11 cellular contexts compared by ENCODE assay signal in genomic region chr1:165884009-165884689, GRCh38. TPM values are rescaled to one million over a fixed set of nuclear protein-coding genes. Genes with fewer than 3 reads are reported as not detected.
DNase-seq lines count a peak whose midpoint lies in the region; ATAC-seq and TF ChIP-seq lines count a peak whose summit lies in the region.
"Had no signal": no experiment of that assay in that cellular context is flagged by ENCODE, and none has a peak within 500 bp of the region (broad histone marks: within the 10 kb centered on the region; RNA-seq: fewer than 3 reads in every experiment).

No MANE protein-coding gene starts in this region.

- WGBS in body of pancreas, 2 donors: 61 to 70% methylated on average over 9 of the region's 9 CpGs
- no CpG with 5 or more reads among the region's 9 CpGs for WGBS in mesendoderm (ENCODE audit: extremely low coverage, insufficient coverage, low lambda C conversion rate)

- no peak overlapping the region for H2BK5ac ChIP-seq in mesendoderm (ENCODE audit: low read length)

- no peak for TF ChIP-seq POLR2A in body of pancreas (IDR thresholded peaks at IDR 0.05)

- H4K5ac ChIP-seq in mesendoderm (ENCODE audit: low read length): no peak overlapping the region

- no peak overlapping the region for H3K4ac ChIP-seq in mesendoderm (ENCODE audit: low read depth, low read length)

- H3K4me2 ChIP-seq in mesendoderm (ENCODE audit: low read length): no peak overlapping the region

- H3K56ac ChIP-seq in mesendoderm (ENCODE audit: low read length): peak overlapping the region; percentile 40

- DNase-seq in stimulated activated naive CD8-positive, alpha-beta T cell treated with anti-CD3 and anti-CD28 coated beads, Interleukin-15, Interleukin-2, amounts not matched to agents 100 U/mL and 50 U/mL, for 24 hours: no peak
- DNase-seq in body of pancreas (no peak), mesendoderm (peak; percentile 65), NCI-H446 treated with DMSO at 0.1 percent for 48 hours (lab: John Stamatoyannopoulos, UW) (no peak)
- DNase-seq in effector memory CD8-positive, alpha-beta T cell: no peak
- DNase-seq: activated CD8-positive, alpha-beta memory T cell treated with anti-CD3 and anti-CD28 coated beads, Interleukin-2, amount 50 U/mL, for 4 hours; H7 had no signal

- no peak for ATAC-seq in stimulated activated naive CD8-positive, alpha-beta T cell treated with anti-CD3 and anti-CD28 coated beads, Interleukin-15, Interleukin-2, amounts not matched to agents 100 U/mL and 50 U/mL, for 24 hours
- ATAC-seq in body of pancreas (peak; percentile 16), GM21528 (IDR thresholded peaks at IDR 0.05; ENCODE audit: low FRiP score, unreplicated experiment) (no peak), HG03442 (IDR thresholded peaks at IDR 0.05; ENCODE audit: unreplicated experiment) (no peak)
- ATAC-seq in effector memory CD8-positive, alpha-beta T cell (replicated peaks): no peak

- no peak overlapping the region for H3K4me3 Mint-ChIP-seq in stimulated activated naive CD8-positive, alpha-beta T cell treated with anti-CD3 and anti-CD28 coated beads, Interleukin-15, Interleukin-2, amounts not matched to agents 100 ng/mL and 50 ng/mL, for 24 hours
- H3K4me3 Mint-ChIP-seq in effector memory CD8-positive, alpha-beta T cell: no peak overlapping the region

- H3K9me3 ChIP-seq in body of pancreas: no peaks in the 10 kb centered on the region
- H3K9me3 ChIP-seq: adrenal gland had no signal

- H3K36me3 Mint-ChIP-seq in stimulated activated naive CD8-positive, alpha-beta T cell treated with anti-CD3 and anti-CD28 coated beads, Interleukin-15, Interleukin-2, amounts not matched to agents 100 ng/mL and 50 ng/mL, for 24 hours (ENCODE audit: low read depth): peaks cover 18% of the 10 kb centered on the region
- no peaks in the 10 kb centered on the region for H3K36me3 Mint-ChIP-seq in effector memory CD8-positive, alpha-beta T cell (ENCODE audit: insufficient read depth)

- H3K18ac ChIP-seq in mesendoderm (ENCODE audit: low read length): no peak overlapping the region

- H3K9me3 Mint-ChIP-seq in stimulated activated naive CD8-positive, alpha-beta T cell treated with anti-CD3 and anti-CD28 coated beads, Interleukin-15, Interleukin-2, amounts not matched to agents 100 ng/mL and 50 ng/mL, for 24 hours: no peaks in the 10 kb centered on the region
- no peaks in the 10 kb centered on the region for H3K9me3 Mint-ChIP-seq in effector memory CD8-positive, alpha-beta T cell

- H2BK15ac ChIP-seq in mesendoderm (replicated peaks; ENCODE audit: low read depth): no peak overlapping the region

- peaks cover 47% of the 10 kb centered on the region for H3K4me1 ChIP-seq in body of pancreas
- peaks cover 6% of the 10 kb centered on the region for H3K4me1 ChIP-seq in mesendoderm (ENCODE audit: control insufficient read depth, low read depth, low read length)

- no peak overlapping the region for H2AK5ac ChIP-seq in mesendoderm (ENCODE audit: low read length)

- no peak overlapping the region for H4K8ac ChIP-seq in mesendoderm (ENCODE audit: low read depth, low read length)

- H3K27me3 ChIP-seq in body of pancreas (no peaks in the 10 kb centered on the region), mesendoderm (ENCODE audit: insufficient read depth, low read length, poor library complexity) (no peaks in the 10 kb centered on the region)
- H3K27me3 ChIP-seq: adrenal gland had no signal

- peaks cover 22% of the 10 kb centered on the region for H3K79me1 ChIP-seq in mesendoderm (ENCODE audit: low read length)

- no peaks in the 10 kb centered on the region for H3K36me3 ChIP-seq in body of pancreas (replicated peaks in 1 of 2; ENCODE audit: insufficient read depth in 1 of 2, low read depth in 2 of 2)
- no peaks in the 10 kb centered on the region for H3K36me3 ChIP-seq in mesendoderm (ENCODE audit: control insufficient read depth, insufficient read depth, low read length)
- H3K36me3 ChIP-seq: adrenal gland had no signal

- no peaks in the 10 kb centered on the region for H3K27me3 Mint-ChIP-seq in stimulated activated naive CD8-positive, alpha-beta T cell treated with anti-CD3 and anti-CD28 coated beads, Interleukin-15, Interleukin-2, amounts not matched to agents 100 ng/mL and 50 ng/mL, for 24 hours
- no peaks in the 10 kb centered on the region for H3K27me3 Mint-ChIP-seq in effector memory CD8-positive, alpha-beta T cell

- no peak overlapping the region for H3K23ac ChIP-seq in mesendoderm (ENCODE audit: low read length)

- H2BK120ac ChIP-seq in mesendoderm (ENCODE audit: low read depth, low read length): no peak overlapping the region

- H3K27ac Mint-ChIP-seq in stimulated activated naive CD8-positive, alpha-beta T cell treated with anti-CD3 and anti-CD28 coated beads, Interleukin-15, Interleukin-2, amounts not matched to agents 100 ng/mL and 50 ng/mL, for 24 hours: peak overlapping the region; percentile 10
- no peak overlapping the region for H3K27ac Mint-ChIP-seq in effector memory CD8-positive, alpha-beta T cell

- H3K4me3 ChIP-seq in body of pancreas (no peak overlapping the region), mesendoderm (ENCODE audit: low read length) (no peak overlapping the region)
- H3K4me3 ChIP-seq: adrenal gland had no signal

- TF ChIP-seq CTCF in body of pancreas (IDR thresholded peaks at IDR 0.05): no peak

- H3K27ac ChIP-seq in body of pancreas (peak overlapping the region in 2 of 4 donors; percentile 35 to 49), mesendoderm (ENCODE audit: low read depth, low read length) (no peak overlapping the region)

- intact Hi-C loops in body of pancreas (cut with DNase I): no loop called here

- H3K9ac ChIP-seq in mesendoderm (ENCODE audit: low read length): no peak overlapping the region

- peaks cover 35% of the 10 kb centered on the region for H3K4me1 Mint-ChIP-seq in stimulated activated naive CD8-positive, alpha-beta T cell treated with anti-CD3 and anti-CD28 coated beads, Interleukin-15, Interleukin-2, amounts not matched to agents 100 ng/mL and 50 ng/mL, for 24 hours (ENCODE audit: low read depth)
- peaks cover 6 to 7% of the 10 kb centered on the region in 2 donors for H3K4me1 Mint-ChIP-seq in effector memory CD8-positive, alpha-beta T cell (ENCODE audit: low read depth in 2 of 2)

- H3K79me2 ChIP-seq in mesendoderm (ENCODE audit: control insufficient read depth, insufficient read depth, low read length): peaks cover 82% of the 10 kb centered on the region

RNA-seq across cellular contexts. Expression of gene UCK2, which starts 56.7 kb away (rescaled TPM):
- total RNA-seq in body of pancreas: 10 to 100 TPM; 23.3 to 27.4 TPM
- polyA plus RNA-seq in mesendoderm (2013, experiment 1 of 2): 110 TPM
- polyA plus RNA-seq in mesendoderm (2013, experiment 2 of 2): 110 TPM
